Comparison of ENCODE assay signal across 1 cellular context in genomic region chr17:67217446-67217845, GRCh38.
TF ChIP-seq lines count a peak whose summit lies in the region.

No MANE protein-coding gene starts in this region.

TF ChIP-seq in K562, 482 proteins besides CTCF, POLR2A, EP300 and RAD21 (continued from another document and continues in another):
- TF ChIP-seq ADNP (tag; IDR thresholded peaks at IDR 0.05), result no peak
- TF ChIP-seq TFAM (CRISPR knock-in tag; conservative IDR thresholded peaks at IDR 0.05), result no peak
- no peak for TF ChIP-seq POLR3A (IDR thresholded peaks at IDR 0.05; ENCODE audit: borderline replicate concordance, extremely low read depth, insufficient read depth, insufficient read length)
- TF ChIP-seq, protein P1, sequence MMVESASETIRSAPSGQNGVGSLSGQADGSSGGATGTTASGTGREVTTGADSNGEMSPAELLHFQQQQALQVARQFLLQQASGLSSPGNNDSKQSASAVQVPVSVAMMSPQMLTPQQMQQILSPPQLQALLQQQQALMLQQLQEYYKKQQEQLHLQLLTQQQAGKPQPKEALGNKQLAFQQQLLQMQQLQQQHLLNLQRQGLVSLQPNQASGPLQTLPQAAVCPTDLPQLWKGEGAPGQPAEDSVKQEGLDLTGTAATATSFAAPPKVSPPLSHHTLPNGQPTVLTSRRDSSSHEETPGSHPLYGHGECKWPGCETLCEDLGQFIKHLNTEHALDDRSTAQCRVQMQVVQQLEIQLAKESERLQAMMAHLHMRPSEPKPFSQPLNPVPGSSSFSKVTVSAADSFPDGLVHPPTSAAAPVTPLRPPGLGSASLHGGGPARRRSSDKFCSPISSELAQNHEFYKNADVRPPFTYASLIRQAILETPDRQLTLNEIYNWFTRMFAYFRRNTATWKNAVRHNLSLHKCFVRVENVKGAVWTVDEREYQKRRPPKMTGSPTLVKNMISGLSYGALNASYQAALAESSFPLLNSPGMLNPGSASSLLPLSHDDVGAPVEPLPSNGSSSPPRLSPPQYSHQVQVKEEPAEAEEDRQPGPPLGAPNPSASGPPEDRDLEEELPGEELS (CRISPR knock-in tag; IDR thresholded peaks at IDR 0.05; ENCODE audit: borderline replicate concordance), result peak; percentile 82; the same call in 1 of the 2 replicates
- TF ChIP-seq NFXL1 (CRISPR knock-in tag; IDR thresholded peaks at IDR 0.05), result no peak
- TF ChIP-seq NELFE (IDR thresholded peaks at IDR 0.05; ENCODE audit: insufficient read depth, insufficient read length), result no peak
- no peak for TF ChIP-seq NONO (IDR thresholded peaks at IDR 0.05; ENCODE audit: low read depth in 2 of 2, low read length in 1 of 2)
- TF ChIP-seq SP1 (CRISPR knock-in tag; IDR thresholded peaks at IDR 0.05), result no peak
- TF ChIP-seq CBX8 (IDR thresholded peaks at IDR 0.05; ENCODE audit: borderline replicate concordance, extremely low read depth, low read depth, low read length, poor library complexity, severe bottlenecking), result no peak
- no peak for TF ChIP-seq ATF2 (CRISPR knock-in tag; IDR thresholded peaks at IDR 0.05)
- no peak for TF ChIP-seq KAT7 (CRISPR knock-in tag; IDR thresholded peaks at IDR 0.05; ENCODE audit: borderline replicate concordance)
- TF ChIP-seq SMARCE1 (IDR thresholded peaks at IDR 0.05), result 0 out of 2 replicates have a peak, but pooled peaks have one; percentile 32
- TF ChIP-seq SETDB1 (IDR thresholded peaks at IDR 0.05; ENCODE audit: low read length), result no peak
- TF ChIP-seq, protein P2, sequence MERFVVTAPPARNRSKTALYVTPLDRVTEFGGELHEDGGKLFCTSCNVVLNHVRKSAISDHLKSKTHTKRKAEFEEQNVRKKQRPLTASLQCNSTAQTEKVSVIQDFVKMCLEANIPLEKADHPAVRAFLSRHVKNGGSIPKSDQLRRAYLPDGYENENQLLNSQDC (CRISPR knock-in tag; IDR thresholded peaks at IDR 0.05), result no peak
- TF ChIP-seq ATF1 (CRISPR knock-in tag; IDR thresholded peaks at IDR 0.05), result no peak
- TF ChIP-seq ATF1 (tag; IDR thresholded peaks at IDR 0.05), result no peak
- TF ChIP-seq, protein P3, sequence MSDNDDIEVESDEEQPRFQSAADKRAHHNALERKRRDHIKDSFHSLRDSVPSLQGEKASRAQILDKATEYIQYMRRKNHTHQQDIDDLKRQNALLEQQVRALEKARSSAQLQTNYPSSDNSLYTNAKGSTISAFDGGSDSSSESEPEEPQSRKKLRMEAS (CRISPR knock-in tag; IDR thresholded peaks at IDR 0.05), result peak; percentile 98
- TF ChIP-seq, protein P4, sequence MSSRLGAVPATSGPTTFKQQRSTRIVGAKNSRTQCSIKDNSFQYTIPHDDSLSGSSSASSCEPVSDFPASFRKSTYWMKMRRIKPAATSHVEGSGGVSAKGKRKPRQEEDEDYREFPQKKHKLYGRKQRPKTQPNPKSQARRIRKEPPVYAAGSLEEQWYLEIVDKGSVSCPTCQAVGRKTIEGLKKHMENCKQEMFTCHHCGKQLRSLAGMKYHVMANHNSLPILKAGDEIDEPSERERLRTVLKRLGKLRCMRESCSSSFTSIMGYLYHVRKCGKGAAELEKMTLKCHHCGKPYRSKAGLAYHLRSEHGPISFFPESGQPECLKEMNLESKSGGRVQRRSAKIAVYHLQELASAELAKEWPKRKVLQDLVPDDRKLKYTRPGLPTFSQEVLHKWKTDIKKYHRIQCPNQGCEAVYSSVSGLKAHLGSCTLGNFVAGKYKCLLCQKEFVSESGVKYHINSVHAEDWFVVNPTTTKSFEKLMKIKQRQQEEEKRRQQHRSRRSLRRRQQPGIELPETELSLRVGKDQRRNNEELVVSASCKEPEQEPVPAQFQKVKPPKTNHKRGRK (tag; IDR thresholded peaks at IDR 0.05), result no peak
- TF ChIP-seq ZNF224 (CRISPR knock-in tag; IDR thresholded peaks at IDR 0.05), result no peak
- no peak for TF ChIP-seq ESRRB (CRISPR knock-in tag; IDR thresholded peaks at IDR 0.05; ENCODE audit: borderline replicate concordance)
- TF ChIP-seq ZNF174 (CRISPR knock-in tag; IDR thresholded peaks at IDR 0.05), result no peak
- no peak for TF ChIP-seq CREB1 (IDR thresholded peaks at IDR 0.05)
- no peak for TF ChIP-seq CREB1 (CRISPR knock-in tag; IDR thresholded peaks at IDR 0.05)
- no peak for TF ChIP-seq STAG1 (CRISPR knock-in tag; IDR thresholded peaks at IDR 0.05; ENCODE audit: borderline replicate concordance)
- TF ChIP-seq ZNF583 (CRISPR knock-in tag; IDR thresholded peaks at IDR 0.05), result no peak
- no peak for TF ChIP-seq ZNF785 (CRISPR knock-in tag; IDR thresholded peaks at IDR 0.05)
- TF ChIP-seq ZNF57 (CRISPR knock-in tag; IDR thresholded peaks at IDR 0.05), result no peak
- TF ChIP-seq PHF8 (IDR thresholded peaks at IDR 0.05; ENCODE audit: borderline replicate concordance, low read length), result no peak
- TF ChIP-seq EHMT2 (IDR thresholded peaks at IDR 0.05), result peak; percentile 54; the same call in 1 of the 2 replicates
- no peak for TF ChIP-seq ZFPM2 (CRISPR knock-in tag; IDR thresholded peaks at IDR 0.05)
- TF ChIP-seq CREBBP (IDR thresholded peaks at IDR 0.05; ENCODE audit: low read depth, low read length), result no peak
- no peak for TF ChIP-seq POLR3G (IDR thresholded peaks at IDR 0.05; ENCODE audit: extremely low read depth, insufficient read length, insufficient replicate concordance)
- TF ChIP-seq MYC (IDR thresholded peaks at IDR 0.05; ENCODE audit: low read depth, low read length), result peak; percentile 71; the same call in 1 of the 2 replicates
- TF ChIP-seq MYC (CRISPR knock-in tag; IDR thresholded peaks at IDR 0.05; ENCODE audit: borderline replicate concordance, low read depth), result no peak
- TF ChIP-seq MYNN (IDR thresholded peaks at IDR 0.05), result no peak
- TF ChIP-seq MYNN (CRISPR knock-in tag; IDR thresholded peaks at IDR 0.05), result no peak
- TF ChIP-seq, protein P5, sequence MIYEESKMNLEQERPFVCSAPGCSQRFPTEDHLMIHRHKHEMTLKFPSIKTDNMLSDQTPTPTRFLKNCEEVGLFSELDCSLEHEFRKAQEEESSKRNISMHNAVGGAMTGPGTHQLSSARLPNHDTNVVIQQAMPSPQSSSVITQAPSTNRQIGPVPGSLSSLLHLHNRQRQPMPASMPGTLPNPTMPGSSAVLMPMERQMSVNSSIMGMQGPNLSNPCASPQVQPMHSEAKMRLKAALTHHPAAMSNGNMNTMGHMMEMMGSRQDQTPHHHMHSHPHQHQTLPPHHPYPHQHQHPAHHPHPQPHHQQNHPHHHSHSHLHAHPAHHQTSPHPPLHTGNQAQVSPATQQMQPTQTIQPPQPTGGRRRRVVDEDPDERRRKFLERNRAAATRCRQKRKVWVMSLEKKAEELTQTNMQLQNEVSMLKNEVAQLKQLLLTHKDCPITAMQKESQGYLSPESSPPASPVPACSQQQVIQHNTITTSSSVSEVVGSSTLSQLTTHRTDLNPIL (CRISPR knock-in tag; IDR thresholded peaks at IDR 0.05), result no peak
- TF ChIP-seq E2F3 (CRISPR knock-in tag; IDR thresholded peaks at IDR 0.05), result no peak
- TF ChIP-seq CBFB (CRISPR knock-in tag; IDR thresholded peaks at IDR 0.05), result no peak
- no peak for TF ChIP-seq E2F4 (CRISPR knock-in tag; IDR thresholded peaks at IDR 0.05; ENCODE audit: low read depth)
- no peak for TF ChIP-seq SREBF2 (CRISPR knock-in tag; IDR thresholded peaks at IDR 0.05)
- no peak for TF ChIP-seq GTF2B (IDR thresholded peaks at IDR 0.05; ENCODE audit: extremely low read depth, insufficient read length)
- no peak for TF ChIP-seq ELK1 (CRISPR knock-in tag; IDR thresholded peaks at IDR 0.05)
- TF ChIP-seq, protein P6, sequence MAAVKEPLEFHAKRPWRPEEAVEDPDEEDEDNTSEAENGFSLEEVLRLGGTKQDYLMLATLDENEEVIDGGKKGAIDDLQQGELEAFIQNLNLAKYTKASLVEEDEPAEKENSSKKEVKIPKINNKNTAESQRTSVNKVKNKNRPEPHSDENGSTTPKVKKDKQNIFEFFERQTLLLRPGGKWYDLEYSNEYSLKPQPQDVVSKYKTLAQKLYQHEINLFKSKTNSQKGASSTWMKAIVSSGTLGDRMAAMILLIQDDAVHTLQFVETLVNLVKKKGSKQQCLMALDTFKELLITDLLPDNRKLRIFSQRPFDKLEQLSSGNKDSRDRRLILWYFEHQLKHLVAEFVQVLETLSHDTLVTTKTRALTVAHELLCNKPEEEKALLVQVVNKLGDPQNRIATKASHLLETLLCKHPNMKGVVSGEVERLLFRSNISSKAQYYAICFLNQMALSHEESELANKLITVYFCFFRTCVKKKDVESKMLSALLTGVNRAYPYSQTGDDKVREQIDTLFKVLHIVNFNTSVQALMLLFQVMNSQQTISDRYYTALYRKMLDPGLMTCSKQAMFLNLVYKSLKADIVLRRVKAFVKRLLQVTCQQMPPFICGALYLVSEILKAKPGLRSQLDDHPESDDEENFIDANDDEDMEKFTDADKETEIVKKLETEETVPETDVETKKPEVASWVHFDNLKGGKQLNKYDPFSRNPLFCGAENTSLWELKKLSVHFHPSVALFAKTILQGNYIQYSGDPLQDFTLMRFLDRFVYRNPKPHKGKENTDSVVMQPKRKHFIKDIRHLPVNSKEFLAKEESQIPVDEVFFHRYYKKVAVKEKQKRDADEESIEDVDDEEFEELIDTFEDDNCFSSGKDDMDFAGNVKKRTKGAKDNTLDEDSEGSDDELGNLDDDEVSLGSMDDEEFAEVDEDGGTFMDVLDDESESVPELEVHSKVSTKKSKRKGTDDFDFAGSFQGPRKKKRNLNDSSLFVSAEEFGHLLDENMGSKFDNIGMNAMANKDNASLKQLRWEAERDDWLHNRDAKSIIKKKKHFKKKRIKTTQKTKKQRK (IDR thresholded peaks at IDR 0.05; ENCODE audit: borderline replicate concordance, low read depth, low read length), result no peak
- TF ChIP-seq, protein P7, sequence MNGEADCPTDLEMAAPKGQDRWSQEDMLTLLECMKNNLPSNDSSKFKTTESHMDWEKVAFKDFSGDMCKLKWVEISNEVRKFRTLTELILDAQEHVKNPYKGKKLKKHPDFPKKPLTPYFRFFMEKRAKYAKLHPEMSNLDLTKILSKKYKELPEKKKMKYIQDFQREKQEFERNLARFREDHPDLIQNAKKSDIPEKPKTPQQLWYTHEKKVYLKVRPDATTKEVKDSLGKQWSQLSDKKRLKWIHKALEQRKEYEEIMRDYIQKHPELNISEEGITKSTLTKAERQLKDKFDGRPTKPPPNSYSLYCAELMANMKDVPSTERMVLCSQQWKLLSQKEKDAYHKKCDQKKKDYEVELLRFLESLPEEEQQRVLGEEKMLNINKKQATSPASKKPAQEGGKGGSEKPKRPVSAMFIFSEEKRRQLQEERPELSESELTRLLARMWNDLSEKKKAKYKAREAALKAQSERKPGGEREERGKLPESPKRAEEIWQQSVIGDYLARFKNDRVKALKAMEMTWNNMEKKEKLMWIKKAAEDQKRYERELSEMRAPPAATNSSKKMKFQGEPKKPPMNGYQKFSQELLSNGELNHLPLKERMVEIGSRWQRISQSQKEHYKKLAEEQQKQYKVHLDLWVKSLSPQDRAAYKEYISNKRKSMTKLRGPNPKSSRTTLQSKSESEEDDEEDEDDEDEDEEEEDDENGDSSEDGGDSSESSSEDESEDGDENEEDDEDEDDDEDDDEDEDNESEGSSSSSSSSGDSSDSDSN (IDR thresholded peaks at IDR 0.05; ENCODE audit: borderline replicate concordance in 1 of 2, low read depth in 2 of 2, low read length in 2 of 2), result no peak
- no peak for TF ChIP-seq ZNF197 (CRISPR knock-in tag; IDR thresholded peaks at IDR 0.05; ENCODE audit: low read depth)
- no peak for TF ChIP-seq NFIX (CRISPR knock-in tag; IDR thresholded peaks at IDR 0.05; ENCODE audit: low read depth)
- TF ChIP-seq U2AF2 (optimal IDR thresholded peaks at IDR 0.05; ENCODE audit: low read depth, low read length), result no peak
- no peak for TF ChIP-seq ZC3H8 (IDR thresholded peaks at IDR 0.05)
- no peak; the same call in 1 of the 2 replicates for TF ChIP-seq SNIP1 (IDR thresholded peaks at IDR 0.05; ENCODE audit: low read depth)
- no peak for TF ChIP-seq ILK (tag; IDR thresholded peaks at IDR 0.05; ENCODE audit: borderline replicate concordance, low read depth)
- TF ChIP-seq THRAP3 (IDR thresholded peaks at IDR 0.05; ENCODE audit: borderline replicate concordance), result no peak
- no peak for TF ChIP-seq PHTF2 (CRISPR knock-in tag; IDR thresholded peaks at IDR 0.05)
- TF ChIP-seq CXXC5 (CRISPR knock-in tag; IDR thresholded peaks at IDR 0.05), result 0 out of 2 replicates have a peak, but pooled peaks have one; percentile 35
